ENCODE assay signal across 7 cellular contexts in the genomic region with DNA sequence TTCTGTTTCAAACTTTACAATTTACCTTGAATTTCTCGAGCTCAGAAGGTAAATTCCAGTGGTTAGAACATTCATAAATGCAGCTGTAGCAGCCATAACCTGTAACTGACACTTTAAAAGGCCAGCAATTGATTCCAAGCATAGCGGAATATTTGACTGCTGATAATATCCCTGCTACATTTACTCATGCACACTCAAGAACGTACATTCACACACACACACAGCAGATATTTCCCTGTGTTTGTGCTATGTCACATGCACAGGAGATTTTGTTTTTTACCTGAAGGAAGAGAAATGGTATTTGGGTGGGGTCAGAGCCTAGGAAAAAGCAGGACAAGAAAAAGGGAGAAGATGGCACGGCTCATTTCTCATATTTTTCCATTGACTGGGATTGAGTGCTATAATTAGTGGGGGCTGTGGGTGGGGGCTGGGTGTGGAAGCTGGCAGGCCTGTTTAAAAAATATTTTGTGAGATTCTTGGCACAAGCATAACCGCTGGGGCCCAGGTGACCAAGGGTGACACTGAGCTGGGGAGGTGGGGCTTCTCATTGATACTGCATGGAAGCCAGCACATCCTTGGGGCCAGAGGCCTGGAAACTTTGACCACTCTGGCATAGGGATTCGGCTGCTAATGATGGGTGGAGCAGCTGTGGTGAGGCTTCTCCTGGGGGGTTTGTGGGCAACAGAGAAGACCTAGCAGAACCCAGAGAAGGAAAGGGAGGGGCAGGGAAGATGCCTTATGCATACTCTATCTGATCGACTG.
"Had no signal": no experiment of that assay in that cellular context is flagged by ENCODE, and none has a peak within 500 bp of the region (broad histone marks: within the 10 kb centered on the region; RNA-seq: fewer than 3 reads in every experiment).

No MANE protein-coding gene starts in this region.

- H3K4me3 Mint-ChIP-seq: H9 had no signal

- H3K9ac ChIP-seq: GM23248 had no signal

- H3K4me1 Mint-ChIP-seq: H9 had no signal

- H3K27ac Mint-ChIP-seq: H9 had no signal

- H3K4me3 ChIP-seq: GM23248, K562 had no signal

- H2AFZ ChIP-seq: GM23248 had no signal

- ATAC-seq: K562 had no signal

- DNase-seq: GM23248, GOT3, H9, HCEC 1CT, IMR-90, KG1 had no signal

- H3K9me3 Mint-ChIP-seq: H9 had no signal

- H3K27ac ChIP-seq: GM23248 had no signal
